2 cellular contexts compared by ENCODE assay signal in the genomic region with DNA sequence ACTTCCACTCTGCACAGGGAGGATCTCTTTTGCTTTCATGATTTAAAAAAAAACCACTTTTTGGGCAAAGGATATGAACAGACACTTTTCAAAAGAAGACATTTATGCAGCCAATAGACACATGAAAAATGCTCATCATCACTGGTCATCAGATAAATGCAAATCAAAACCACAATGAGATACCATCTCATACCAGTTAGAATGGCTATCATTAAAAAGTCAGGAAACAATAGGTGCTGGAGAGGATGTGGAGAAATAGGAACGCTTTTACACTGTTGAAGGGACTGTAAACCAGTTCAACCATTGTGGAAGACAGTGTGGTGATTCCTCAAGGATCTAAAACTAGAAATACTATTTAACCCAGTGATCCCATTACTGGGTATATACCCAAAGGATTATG.
DNase-seq lines count a peak whose midpoint lies in the region; ATAC-seq, FAIRE-seq and TF ChIP-seq lines count a peak whose summit lies in the region.
"Not testable (repeated sequence)": the region's sequence is repeated elsewhere in the genome, so short reads cannot be mapped to it uniquely, and the experiment has no call there.

No MANE protein-coding gene starts in this region.

- H3K9ac ChIP-seq in K562 (ENCODE audit: insufficient read depth in 1 of 2, low read depth in 2 of 2, low read length in 2 of 2) = not testable (repeated sequence)

- not testable (repeated sequence) for FAIRE-seq in K562 (lab: Jason Lieb, UNC)

- in situ Hi-C loops in K562 (cut with MboI) = not testable (repeated sequence)

- not testable (repeated sequence) for BruUV-seq in K562 (replicated peaks; lab: Mats Ljungman, UMichigan)

- TF ChIP-seq CTCF in HEK293 (tag by site-specific recombination; IDR thresholded peaks at IDR 0.05); K562 (IDR thresholded peaks at IDR 0.05 in 2 of 3, conservative IDR thresholded peaks at IDR 0.05 in 1 of 3; ENCODE audit: insufficient read depth in 2 of 3, low read depth in 1 of 3, low read length in 3 of 3): not testable (repeated sequence)

- not testable (repeated sequence) for H3K36me3 ChIP-seq in HEK293 (ENCODE audit: control insufficient read depth in 2 of 2, insufficient read depth in 1 of 2, low read length in 2 of 2); K562 (ENCODE audit: control insufficient read depth, insufficient read depth, low read length)

- intact Hi-C loops in K562 (cut with micrococcal nuclease) = not testable (repeated sequence)

- not testable (repeated sequence) for H4K20me1 ChIP-seq in K562 (replicated peaks; ENCODE audit: control insufficient read depth, insufficient read depth, low read length)

- H3K27me3 ChIP-seq in K562 (ENCODE audit: control insufficient read depth in 2 of 2, insufficient read depth in 2 of 2, low read length in 2 of 2) = not testable (repeated sequence)

- not testable (repeated sequence) for TF ChIP-seq POLR2A in K562 (conservative IDR thresholded peaks at IDR 0.05)

- H3K4me3 ChIP-seq in HEK293 (ENCODE audit: low read depth, low read length); K562: not testable (repeated sequence)

- H3K9me3 ChIP-seq in HEK293 (ENCODE audit: control insufficient read depth, insufficient read depth, low read depth, low read length); K562 (replicated peaks; ENCODE audit: control insufficient read depth, insufficient read depth, low read depth, low read length): not testable (repeated sequence)

- TF ChIP-seq EP300 in K562 (IDR thresholded peaks at IDR 0.05; ENCODE audit: low read length) = not testable (repeated sequence)

- ATAC-seq in K562 = not testable (repeated sequence)

- H3K27ac ChIP-seq in HEK293 (ENCODE audit: extremely low read depth, low read depth, low read length); K562 (ENCODE audit: extremely low read depth, low read depth, low read length): not testable (repeated sequence)

- not testable (repeated sequence) for H3K4me1 ChIP-seq in HEK293 (ENCODE audit: control insufficient read depth, insufficient read depth, low read length); K562 (replicated peaks in 1 of 2; ENCODE audit: control insufficient read depth in 2 of 2, insufficient read depth in 2 of 2, low read length in 2 of 2)

- CTCF ChIA-PET in HEK293 (lab: Yijun Ruan, JAX); K562 (lab: Yijun Ruan, JAX; ENCODE audit: low intra/inter-chr PET ratio): not testable (repeated sequence)

- H3K9me1 ChIP-seq in K562 (ENCODE audit: control insufficient read depth, insufficient read depth, low read length) = not testable (repeated sequence)

- not testable (repeated sequence) for DNase-seq in K562 (ENCODE audit: extremely low read depth in 1 of 4, low spot score in 3 of 4)

- not testable (repeated sequence) for H3K4me2 ChIP-seq in K562 (ENCODE audit: insufficient read depth, low read length)

- not testable (repeated sequence) for H2AFZ ChIP-seq in K562 (ENCODE audit: low read depth, low read length)

- not testable (repeated sequence) for H3K79me2 ChIP-seq in K562 (ENCODE audit: control insufficient read depth, insufficient read depth, low read length)

- POLR2A ChIA-PET in HEK293 (lab: Yijun Ruan, JAX); K562 (lab: Yijun Ruan, JAX): not testable (repeated sequence)

- not testable (repeated sequence) for TF ChIP-seq RAD21 in K562 (CRISPR knock-in tag; conservative IDR thresholded peaks at IDR 0.05 in 1 of 2, IDR thresholded peaks at IDR 0.05 in 1 of 2)

- WGBS in K562 (ENCODE audit: insufficient coverage, low coverage, missing lambda C conversion rate) = 20% methylated on average over 1 of the region's 1 CpG

TF ChIP-seq in HEK293, 187 proteins besides CTCF, POLR2A, EP300 and RAD21:
- TF ChIP-seq ZNF184 (tag by site-specific recombination; IDR thresholded peaks at IDR 0.05) = peak; percentile 77
TF ChIP-seq in HEK293: peak in this region for 1; not testable (repeated sequence) for 186.

TF ChIP-seq in K562, 482 proteins besides CTCF, POLR2A, EP300 and RAD21:
- TF ChIP-seq ZNF184 (CRISPR knock-in tag; IDR thresholded peaks at IDR 0.05) = peak; percentile 54; the same call in 1 of the 2 replicates
TF ChIP-seq in K562: peak in this region for 1; not testable (repeated sequence) for 481.
